ENCODE assay signal across 25 cellular contexts in genomic region chr14:56243110-56243509, GRCh38.
DNase-seq lines count a peak whose midpoint lies in the region; ATAC-seq and TF ChIP-seq lines count a peak whose summit lies in the region.
"Had no signal": no experiment of that assay in that cellular context is flagged by ENCODE, and none has a peak within 500 bp of the region (broad histone marks: within the 10 kb centered on the region; RNA-seq: fewer than 3 reads in every experiment).

No MANE protein-coding gene starts in this region.

- H3K4me3 ChIP-seq in SK-N-MC, result no peak overlapping the region
- no peak overlapping the region for H3K4me3 ChIP-seq in sigmoid colon

- H3K4me3 Mint-ChIP-seq in activated CD4-positive, alpha-beta T cell treated with anti-CD3 and anti-CD28 coated beads, Interleukin-2, amount 10 ng/mL, durations not matched to agents 7 days and 5 days, result no peak overlapping the region
- H3K4me3 Mint-ChIP-seq: B cell; CD4-positive, alpha-beta T cell; IgD-negative memory B cell had no signal

- 85 to 94% methylated on average over 2 of the region's 2 CpGs for WGBS in sigmoid colon, 2 donors

- H3K27ac ChIP-seq in SK-N-MC (peak overlapping the region; percentile 75; the same call in 1 of the 2 replicates), sigmoid colon (no peak overlapping the region)
- H3K27ac ChIP-seq: 22Rv1 had no signal

- H3K27me3 Mint-ChIP-seq in activated CD4-positive, alpha-beta T cell treated with anti-CD3 and anti-CD28 coated beads, Interleukin-2, amount 10 ng/mL, durations not matched to agents 7 days and 5 days, result no peaks in the 10 kb centered on the region
- H3K27me3 Mint-ChIP-seq: B cell; CD4-positive, alpha-beta T cell; IgD-negative memory B cell had no signal

- H3K9me3 Mint-ChIP-seq in activated CD4-positive, alpha-beta T cell treated with anti-CD3 and anti-CD28 coated beads, Interleukin-2, amount 10 ng/mL, durations not matched to agents 7 days and 5 days, result no peaks in the 10 kb centered on the region
- H3K9me3 Mint-ChIP-seq: CD4-positive, alpha-beta T cell had no signal

- H3K36me3 ChIP-seq in SK-N-MC (ENCODE audit: insufficient read depth, low read length) (no peaks in the 10 kb centered on the region), sigmoid colon (no peaks in the 10 kb centered on the region)

- H3K27me3 ChIP-seq in sigmoid colon, result no peaks in the 10 kb centered on the region

- POLR2A ChIA-PET in activated CD4-positive, alpha-beta T cell treated with anti-CD3 and anti-CD28 coated beads, Interleukin-2, amount 10 ng/mL, durations not matched to agents 7 days and 5 days (lab: Charles Lee), result no interaction called here

- ATAC-seq in GM18868 (IDR thresholded peaks at IDR 0.05; ENCODE audit: unreplicated experiment), result no peak
- ATAC-seq: SK-N-SH treated with all-trans-retinoic acid at 6 μM for 48 hours had no signal

- H3K36me3 Mint-ChIP-seq in activated CD4-positive, alpha-beta T cell treated with anti-CD3 and anti-CD28 coated beads, Interleukin-2, amount 10 ng/mL, durations not matched to agents 7 days and 5 days (ENCODE audit: low read depth), result no peaks in the 10 kb centered on the region
- H3K36me3 Mint-ChIP-seq: IgD-negative memory B cell had no signal

- H3K4me1 ChIP-seq in sigmoid colon, result peaks cover 0 to 11% (median 4%) of the 10 kb centered on the region in 4 donors

- CTCF ChIA-PET in activated CD4-positive, alpha-beta T cell treated with anti-CD3 and anti-CD28 coated beads, Interleukin-2, amount 10 ng/mL, durations not matched to agents 7 days and 5 days (lab: Charles Lee), result no interaction called here

- H3K27ac Mint-ChIP-seq in activated CD4-positive, alpha-beta T cell treated with anti-CD3 and anti-CD28 coated beads, Interleukin-2, amount 10 ng/mL, durations not matched to agents 7 days and 5 days, result no peak overlapping the region
- H3K27ac Mint-ChIP-seq: B cell; CD4-positive, alpha-beta T cell had no signal

- H3K9ac ChIP-seq in SK-N-MC (ENCODE audit: insufficient read length), result no peak overlapping the region

- no peak for TF ChIP-seq POLR2A in sigmoid colon (IDR thresholded peaks at IDR 0.05)

- no peaks in the 10 kb centered on the region for H3K4me1 Mint-ChIP-seq in activated CD4-positive, alpha-beta T cell treated with anti-CD3 and anti-CD28 coated beads, Interleukin-2, amount 10 ng/mL, durations not matched to agents 7 days and 5 days

- TF ChIP-seq EP300 in sigmoid colon (IDR thresholded peaks at IDR 0.05), result no peak

- no peak for TF ChIP-seq CTCF in sigmoid colon (IDR thresholded peaks at IDR 0.05)

- H3K9me3 ChIP-seq in SK-N-MC (ENCODE audit: low read depth, low read length) (no peaks in the 10 kb centered on the region), sigmoid colon (no peaks in the 10 kb centered on the region)
- H3K9me3 ChIP-seq: Caco-2 had no signal

- intact Hi-C loops in sigmoid colon (cut with DNase I), result no loop called here

- DNase-seq in NCI-H2171 treated with DMSO at 0.1 percent for 48 hours (lab: John Stamatoyannopoulos, UW) (peak; percentile 6), NCI-H2171 (lab: John Stamatoyannopoulos, UW) (no peak), SK-N-MC (ENCODE audit: low read depth, low spot score) (no peak), left kidney (ENCODE audit: low read depth, low spot score) (peak; percentile 40), sigmoid colon (no peak), GM19240 (ENCODE audit: insufficient read length, low spot score) (no peak)
- no peak for DNase-seq in activated CD4-positive, alpha-beta T cell treated with anti-CD3 and anti-CD28 coated beads, Interleukin-2, amount 10 ng/mL, durations not matched to agents 7 days and 5 days
- DNase-seq: Caco-2; CD4-positive, alpha-beta T cell; DMS153; GF-D8; GOT3; MM.1S; NCI-H1092 treated with DMSO at 0.1 percent for 48 hours; NCI-H146; NCI-H2029 treated with DMSO at 0.1 percent for 48 hours; NCI-H446 treated with DMSO at 0.1 percent for 48 hours; NCI-H748 treated with DMSO at 0.1 percent for 48 hours; SHP77; T-helper 1 cell had no signal

Comparison
In these comparisons a context has a peak if more than half of its experiments do, and no peak if none do; other contexts are left out.
1. DNase-seq: peak in NCI-H2171 treated with DMSO at 0.1 percent for 48 hours (single experiment) and left kidney (single experiment); none in NCI-H2171 (single experiment), SK-N-MC (single experiment), activated CD4-positive, alpha-beta T cell treated with anti-CD3 and anti-CD28 coated beads, Interleukin-2, amount 10 ng/mL, durations not matched to agents 7 days and 5 days (single experiment), sigmoid colon (single experiment) and GM19240 (single experiment).